Comparison of ENCODE assay signal across 10 cellular contexts in the genomic region with DNA sequence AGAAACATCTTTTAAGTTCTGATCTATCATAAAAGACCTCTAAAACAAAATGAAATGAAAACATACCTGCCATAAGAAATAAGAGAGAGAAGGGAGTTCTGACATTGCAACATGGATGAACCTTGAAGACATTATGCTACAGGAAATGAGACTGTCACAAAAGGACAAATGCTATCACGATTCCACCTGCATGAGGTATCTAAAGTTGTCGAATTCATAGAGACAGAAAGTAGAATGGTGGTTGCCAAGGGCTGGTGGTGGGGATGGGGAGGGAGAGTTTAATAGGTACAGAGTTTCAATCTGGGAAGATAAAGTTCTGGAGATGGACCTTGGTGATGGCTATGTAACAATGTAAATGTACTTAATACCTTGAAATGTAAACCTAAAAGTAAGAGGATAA. TPM values are rescaled to one million over a fixed set of nuclear protein-coding genes. Genes with fewer than 3 reads are reported as not detected.
DNase-seq lines count a peak whose midpoint lies in the region; ATAC-seq and TF ChIP-seq lines count a peak whose summit lies in the region.
"Had no signal": no experiment of that assay in that cellular context is flagged by ENCODE, and none has a peak within 500 bp of the region (broad histone marks: within the 10 kb centered on the region; RNA-seq: fewer than 3 reads in every experiment).

No MANE protein-coding gene starts in this region.

- H3K14ac ChIP-seq in trophoblast cell (ENCODE audit: low read length) = no peak overlapping the region

- H3K9ac ChIP-seq in trophoblast cell (ENCODE audit: low read length) = no peak overlapping the region

- H3K4me1 ChIP-seq in Peyer's patch (peaks cover 0 to 47% (median 20%) of the 10 kb centered on the region in 4 donors), esophagus (ENCODE audit: control insufficient read depth in 2 of 2, insufficient read depth in 2 of 2, low read length in 1 of 2) (peaks cover 0 to 17% of the 10 kb centered on the region in 2 donors), trophoblast cell (ENCODE audit: control insufficient read depth in 1 of 2, insufficient read depth in 2 of 2, low read length in 2 of 2) (peaks cover 7 to 26% of the 10 kb centered on the region in 2 experiments)
- H3K4me1 ChIP-seq: uterus had no signal

- H3K79me1 ChIP-seq in trophoblast cell (ENCODE audit: low read length) = peaks cover 16% of the 10 kb centered on the region

- H3K9me3 ChIP-seq in Peyer's patch (no peaks in the 10 kb centered on the region), esophagus (ENCODE audit: control insufficient read depth in 2 of 2, insufficient read depth in 1 of 2, low read depth in 1 of 2, low read length in 1 of 2) (no peaks in the 10 kb centered on the region), trophoblast cell (ENCODE audit: insufficient read depth, low read depth, low read length) (peaks cover 2% of the 10 kb centered on the region)
- H3K9me3 ChIP-seq: uterus had no signal

- H2AK5ac ChIP-seq in trophoblast cell (ENCODE audit: low read length) = no peak overlapping the region

- H3K27me3 ChIP-seq in Peyer's patch (no peaks in the 10 kb centered on the region), esophagus (ENCODE audit: control insufficient read depth in 1 of 2, insufficient read depth in 2 of 2, low read length in 2 of 2) (no peaks in the 10 kb centered on the region), trophoblast cell (ENCODE audit: insufficient read depth, low read length) (no peaks in the 10 kb centered on the region)
- H3K27me3 ChIP-seq: uterus had no signal

- H3K36me3 ChIP-seq in Peyer's patch (peaks cover 0 to 28% (median 0%) of the 10 kb centered on the region in 3 donors), esophagus (ENCODE audit: control insufficient read depth in 2 of 2, insufficient read depth in 2 of 2, low read length in 1 of 2) (peaks cover 0 to 7% of the 10 kb centered on the region in 2 donors), trophoblast cell (ENCODE audit: control insufficient read depth in 1 of 2, insufficient read depth in 2 of 2, low read length in 2 of 2) (peaks cover 25 to 26% of the 10 kb centered on the region in 2 experiments)
- H3K36me3 ChIP-seq: uterus had no signal

- peak overlapping the region; percentile 74 for H3K4me2 ChIP-seq in trophoblast cell (ENCODE audit: low read length)

- peak; percentile 54 for DNase-seq in GM12865 (ENCODE audit: low read depth)
- DNase-seq in Peyer's patch = peak in 1 of 3 donors; percentile 13
- no peak for DNase-seq in trophoblast cell
- DNase-seq in posterior cingulate gyrus = no peak
- no peak for DNase-seq in GM20000 (ENCODE audit: low spot score)
- DNase-seq: NCI-H2029 treated with DMSO at 0.1 percent for 48 hours had no signal

- no peak for TF ChIP-seq POLR2A in Peyer's patch (IDR thresholded peaks at IDR 0.05)

- intact Hi-C loops in posterior cingulate gyrus (cut with DNase I) = loop anchor here (10.0 kb wide), 1 partner anchor 61 kb away; no protein-coding TSS in a partner anchor

- H3K79me2 ChIP-seq in trophoblast cell (ENCODE audit: control insufficient read depth, insufficient read depth, low read length, poor library complexity) = peaks cover 39% of the 10 kb centered on the region

- H3K4me3 ChIP-seq in GM12865 (ENCODE audit: low read depth, low read length) = peak overlapping the region; percentile 60
- H3K4me3 ChIP-seq in Peyer's patch = peak overlapping the region; percentile 75 to 96 (median 86)
- H3K4me3 ChIP-seq in esophagus (ENCODE audit: low read depth in 1 of 2, low read length in 2 of 2) = peak overlapping the region; percentile 14 to 79
- no peak overlapping the region for H3K4me3 ChIP-seq in trophoblast cell (ENCODE audit: low read depth, low read length)
- H3K4me3 ChIP-seq: uterus had no signal

- H2BK5ac ChIP-seq in trophoblast cell (ENCODE audit: low read depth, low read length, poor library complexity) = no peak overlapping the region

- peak overlapping the region; percentile 82 for H3K4ac ChIP-seq in trophoblast cell (ENCODE audit: low read depth, low read length)

- no peak overlapping the region for H3K23ac ChIP-seq in trophoblast cell (ENCODE audit: low read length)

- peak overlapping the region; percentile 99 to 100 (median 99) for H3K27ac ChIP-seq in Peyer's patch
- H3K27ac ChIP-seq in esophagus (ENCODE audit: low read depth in 2 of 2, low read length in 1 of 2) = peak overlapping the region in 1 of 2 donors; percentile 52
- no peak overlapping the region for H3K27ac ChIP-seq in trophoblast cell (ENCODE audit: low read depth, low read length)

- no peak for ATAC-seq in HG03469 (IDR thresholded peaks at IDR 0.05; ENCODE audit: unreplicated experiment)
- no peak for ATAC-seq in HG03442 (IDR thresholded peaks at IDR 0.05; ENCODE audit: unreplicated experiment)

- H4K91ac ChIP-seq in trophoblast cell (ENCODE audit: low read depth, low read length) = no peak overlapping the region

- no peak overlapping the region for H2AFZ ChIP-seq in trophoblast cell (ENCODE audit: insufficient read depth, low read length, poor library complexity)

- H3K18ac ChIP-seq in trophoblast cell (ENCODE audit: low read length) = no peak overlapping the region

- H2BK12ac ChIP-seq in trophoblast cell (ENCODE audit: low read length) = no peak overlapping the region

- 30 to 56% methylated on average over 2 of the region's 2 CpGs for WGBS in esophagus, 2 donors
- no CpG with 5 or more reads among the region's 2 CpGs for WGBS in trophoblast cell (ENCODE audit: extremely low coverage, insufficient coverage, insufficient read length)

- TF ChIP-seq CTCF in GM12865 (IDR thresholded peaks at IDR 0.05; ENCODE audit: insufficient read depth, low read depth, low read length, missing control alignments) = no peak
- TF ChIP-seq CTCF in Peyer's patch (IDR thresholded peaks at IDR 0.05) = no peak
- TF ChIP-seq CTCF in GM20000 (IDR thresholded peaks at IDR 0.05; ENCODE audit: extremely low read depth, missing control alignments) = no peak

- no peak overlapping the region for H4K12ac ChIP-seq in trophoblast cell (ENCODE audit: low read depth, low read length)

- H2BK120ac ChIP-seq in trophoblast cell (ENCODE audit: insufficient read depth, low read length, poor library complexity) = no peak overlapping the region

- H4K8ac ChIP-seq in trophoblast cell (ENCODE audit: low read depth, low read length) = no peak overlapping the region

RNA-seq across cellular contexts. Expression of gene EZR, which starts 3.3 kb away (rescaled TPM):
- 100 to 1,000 TPM; 201 to 515 (median 470) TPM for total RNA-seq in Peyer's patch
- 100 to 1,000 TPM; 211 to 257 TPM for polyA plus RNA-seq in esophagus
- polyA plus RNA-seq in trophoblast cell (2013) = 490 and 492 TPM in 2 replicates
